8 cellular contexts compared by ENCODE assay signal in genomic region chr15:43134157-43134637, GRCh38.
DNase-seq lines count a peak whose midpoint lies in the region.

No MANE protein-coding gene starts in this region.

- H3K27ac ChIP-seq in substantia nigra (ENCODE audit: low read depth, low read length, poor library complexity, severe bottlenecking), result peak overlapping the region; percentile 80

- DNase-seq in NCI-H1092 treated with DMSO at 0.1 percent for 48 hours (lab: John Stamatoyannopoulos, UW) (peak; percentile 25), NCI-H1092 (lab: John Stamatoyannopoulos, UW) (no peak), HuH-7.5 (ENCODE audit: low spot score) (peak; percentile 8), astrocyte of the hippocampus (ENCODE audit: low read depth, low spot score) (peak; percentile 8), kidney tubule cell (ENCODE audit: low spot score) (peak; percentile 13), substantia nigra (lab: John Stamatoyannopoulos, UW) (peak in 4 of 49 donors; percentile 2 to 37 (median 23)), NCI-H774 (lab: John Stamatoyannopoulos, UW) (no peak), NCI-H2107 (lab: John Stamatoyannopoulos, UW) (no peak)

Comparison
In these comparisons a context has a peak if more than half of its experiments do, and no peak if none do; other contexts are left out.
1. DNase-seq: peak in NCI-H1092 treated with DMSO at 0.1 percent for 48 hours (single experiment), HuH-7.5 (single experiment), astrocyte of the hippocampus (single experiment) and kidney tubule cell (single experiment); none in NCI-H1092 (single experiment), NCI-H774 (single experiment) and NCI-H2107 (single experiment).